8 cellular contexts compared by ENCODE assay signal in the genomic region with DNA sequence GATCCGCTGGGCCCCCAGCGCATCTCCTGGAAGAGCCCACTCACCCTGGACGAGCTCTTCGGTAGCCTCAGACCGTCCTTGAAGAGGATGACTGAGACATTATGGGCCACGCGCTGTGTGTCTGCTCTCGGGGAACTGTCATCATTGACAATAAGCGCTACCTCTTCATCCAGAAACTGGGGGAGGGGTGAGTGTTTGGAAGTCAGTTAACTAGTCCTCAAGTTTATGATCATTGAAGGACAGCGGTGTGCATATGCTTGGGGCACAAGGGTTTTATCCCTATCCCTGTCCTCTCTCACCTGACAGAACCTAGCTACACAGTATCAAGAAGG. TPM values are rescaled to one million over a fixed set of nuclear protein-coding genes. Genes with fewer than 3 reads are reported as not detected.
DNase-seq lines count a peak whose midpoint lies in the region; ATAC-seq, FAIRE-seq and TF ChIP-seq lines count a peak whose summit lies in the region.

No MANE protein-coding gene starts in this region.

- no peaks in the 10 kb centered on the region for H3K9me3 Mint-ChIP-seq in Calu3 (ENCODE audit: low read depth, unreplicated experiment)

- peak overlapping the region; percentile 93 for H3K4me2 ChIP-seq in OCI-LY7 (ENCODE audit: low read length)
- peak overlapping the region; percentile 86 for H3K4me2 ChIP-seq in endothelial cell of umbilical vein (ENCODE audit: insufficient read depth, low read length)

- H3K36me3 ChIP-seq in OCI-LY7 (ENCODE audit: insufficient read depth, low read length) = peaks cover 38% of the 10 kb centered on the region
- peaks cover 2% of the 10 kb centered on the region in 2 experiments for H3K36me3 ChIP-seq in endothelial cell of umbilical vein (ENCODE audit: control insufficient read depth in 2 of 2, extremely low read depth in 1 of 2, insufficient read depth in 2 of 2, low read length in 2 of 2)

- POLR2A ChIA-PET in OCI-LY7 (lab: Charles Lee) = interaction anchor here (0.5 to 2.7 kb wide), 11 partner anchors 8 to 142 kb away, joined by 3 to 28 read pairs (median 4); a partner anchor contains a TSS
- POLR2A ChIA-PET in endothelial cell of umbilical vein (lab: Charles Lee) = no interaction called here

- dilution Hi-C loops in endothelial cell of umbilical vein (cut with MboI; ENCODE audit: extremely low pct_ligation_motif_present, low sequenced_read_pairs) = no loop called here

- H3K9me1 ChIP-seq in endothelial cell of umbilical vein (replicated peaks; ENCODE audit: control insufficient read depth, extremely low read depth, insufficient read depth, low read length) = no peaks in the 10 kb centered on the region

- H3K27ac Mint-ChIP-seq in Calu3 (ENCODE audit: unreplicated experiment) = peak overlapping the region; percentile 79

- no peaks in the 10 kb centered on the region for H3K9me2 ChIP-seq in OCI-LY7 (ENCODE audit: insufficient read depth, low read length)

- H4K20me1 ChIP-seq in OCI-LY7 (ENCODE audit: insufficient read depth, low read length) = no peaks in the 10 kb centered on the region
- H4K20me1 ChIP-seq in endothelial cell of umbilical vein (replicated peaks; ENCODE audit: control insufficient read depth, extremely low read depth, insufficient read depth, low read length) = no peaks in the 10 kb centered on the region

- peak overlapping the region; percentile 97 for H3K9ac ChIP-seq in endothelial cell of umbilical vein (replicated peaks; ENCODE audit: extremely low read depth, insufficient read depth, low read length)

- TF ChIP-seq CTCF in Calu3 (IDR thresholded peaks at IDR 0.05; ENCODE audit: unreplicated experiment) = no peak
- no peak for TF ChIP-seq CTCF in OCI-LY7 (conservative IDR thresholded peaks at IDR 0.05; ENCODE audit: low read length)
- TF ChIP-seq CTCF in endothelial cell of umbilical vein (IDR thresholded peaks at IDR 0.05; ENCODE audit: extremely low read depth in 1 of 2, insufficient read depth in 1 of 2, low read depth in 1 of 2, low read length in 2 of 2) = no peak
- no peak for TF ChIP-seq CTCF in omental fat pad (IDR thresholded peaks at IDR 0.05)

- H3K27me3 ChIP-seq in endothelial cell of umbilical vein (ENCODE audit: control insufficient read depth in 2 of 2, insufficient read depth in 2 of 2, low read length in 2 of 2) = no peaks in the 10 kb centered on the region

- CTCF ChIA-PET in Calu3 (lab: Charles Lee) = interaction anchor here (1.0 to 1.7 kb wide), 5 partner anchors 8 to 49 kb away, joined by 3 to 6 read pairs (median 3); a partner anchor contains a TSS
- CTCF ChIA-PET in OCI-LY7 (lab: Charles Lee; ENCODE audit: unreplicated experiment) = interaction anchor here (0.5 to 1.0 kb wide), 2 partner anchors 71 to 243 kb away, joined by 3 to 10 read pairs; no protein-coding TSS in a partner anchor
- CTCF ChIA-PET in endothelial cell of umbilical vein (lab: Charles Lee) = interaction anchor here (1.0 to 2.1 kb wide), 4 partner anchors 34 to 74 kb away, joined by 3 to 12 read pairs (median 4); no protein-coding TSS in a partner anchor

- H3K9me3 ChIP-seq in OCI-LY7 (ENCODE audit: low read length) = no peaks in the 10 kb centered on the region
- H3K9me3 ChIP-seq in endothelial cell of umbilical vein (replicated peaks; ENCODE audit: control insufficient read depth, insufficient read depth, low read length) = no peaks in the 10 kb centered on the region

- ATAC-seq in omental fat pad (ENCODE audit: low FRiP score) (peak; percentile 1), HG03025 (IDR thresholded peaks at IDR 0.05; ENCODE audit: low FRiP score, unreplicated experiment) (no peak)

- FAIRE-seq in endothelial cell of umbilical vein (lab: Jason Lieb, UNC) (no peak), urothelium cell line (lab: Jason Lieb, UNC) (no peak)

- H3K27ac ChIP-seq in OCI-LY7 (ENCODE audit: low read depth, low read length, poor library complexity, severe bottlenecking) (peak overlapping the region; percentile 96), endothelial cell of umbilical vein (ENCODE audit: insufficient read depth, low read depth, low read length) (peak overlapping the region; percentile 92)

- H3K79me2 ChIP-seq in OCI-LY7 (ENCODE audit: insufficient read depth, low read depth, low read length) = peaks cover 31% of the 10 kb centered on the region; the same call in 1 of the 2 replicates
- peaks cover 15% of the 10 kb centered on the region for H3K79me2 ChIP-seq in endothelial cell of umbilical vein (ENCODE audit: control insufficient read depth, insufficient read depth, low read length)

- H3K36me3 Mint-ChIP-seq in Calu3 (ENCODE audit: insufficient read depth, unreplicated experiment) = peaks cover 44% of the 10 kb centered on the region

- H3K4me3 ChIP-seq in OCI-LY7 (ENCODE audit: low read depth, low read length, poor library complexity, severe bottlenecking) = peak overlapping the region; percentile 84
- peak overlapping the region; percentile 67 to 80 (median 67) for H3K4me3 ChIP-seq in endothelial cell of umbilical vein (replicated peaks in 1 of 3; ENCODE audit: insufficient read depth in 1 of 3, low read depth in 1 of 3, low read length in 3 of 3)

- no peak for TF ChIP-seq POLR2A in endothelial cell of umbilical vein (IDR thresholded peaks at IDR 0.05; ENCODE audit: low read depth, low read length)

- BruUV-seq in Calu3 (replicated peaks; lab: Mats Ljungman, UMichigan) (no TSS peak), OCI-LY7 (replicated peaks; lab: Mats Ljungman, UMichigan) (no TSS peak), endothelial cell of umbilical vein (replicated peaks; lab: Mats Ljungman, UMichigan) (no TSS peak)

- H3K4me1 Mint-ChIP-seq in Calu3 (ENCODE audit: low read depth, unreplicated experiment) = peaks cover 30% of the 10 kb centered on the region

- peaks cover 59% of the 10 kb centered on the region for H3K4me1 ChIP-seq in OCI-LY7 (ENCODE audit: insufficient read depth, low read length, poor library complexity, severe bottlenecking)
- peaks cover 31% of the 10 kb centered on the region for H3K4me1 ChIP-seq in endothelial cell of umbilical vein (ENCODE audit: control insufficient read depth, extremely low read depth, insufficient read depth, low read length)

- H2AFZ ChIP-seq in OCI-LY7 (ENCODE audit: low read length) (no peak overlapping the region), endothelial cell of umbilical vein (ENCODE audit: low read depth, low read length) (no peak overlapping the region)

- H3K27me3 Mint-ChIP-seq in Calu3 (ENCODE audit: unreplicated experiment) = no peaks in the 10 kb centered on the region

- no peak for DNase-seq in Calu3
- no peak for DNase-seq in OCI-LY7 (ENCODE audit: low spot score)
- no peak for DNase-seq in endothelial cell of umbilical vein (ENCODE audit: low read depth, low spot score)
- no peak for DNase-seq in omental fat pad (ENCODE audit: low spot score)
- no peak for DNase-seq in urothelium cell line (ENCODE audit: low spot score)
- no peak for DNase-seq in ureter (ENCODE audit: low spot score)
- DNase-seq in NCI-H526 treated with DMSO at 0.1 percent for 48 hours (lab: John Stamatoyannopoulos, UW) = no peak

- intact Hi-C loops in Calu3 (cut with micrococcal nuclease; ENCODE audit: unreplicated experiment) = no loop called here
- intact Hi-C loops in OCI-LY7 (cut with micrococcal nuclease; ENCODE audit: unreplicated experiment) = loop anchor here (1.0 kb wide), 1 partner anchor 39 kb away; no protein-coding TSS in a partner anchor
- intact Hi-C loops in endothelial cell of umbilical vein (cut with micrococcal nuclease) = loop anchor here (1.0 to 2.0 kb wide), 7 partner anchors 17 to 86 kb away; a partner anchor contains a TSS

- H3K4me3 Mint-ChIP-seq in Calu3 (ENCODE audit: low read depth, unreplicated experiment) = peak overlapping the region; percentile 79

RNA-seq across cellular contexts. Expression of a gene that starts 0.6 kb away (rescaled TPM):
- total RNA-seq in Calu3 (2022) (26.7 and 27.0 TPM in 2 replicates), OCI-LY7 (2022) (39.5 and 42.8 TPM in 2 replicates), endothelial cell of umbilical vein (18.8 and 21.1 TPM in 2 replicates), omental fat pad (10 to 100 TPM in 3 of 4 donors, 1 to 10 TPM in 1; 9.8 to 18.9 (median 12.5) TPM), ureter (32.9 TPM)
- 19.6 and 23.4 TPM in 2 replicates for total RNA-seq in OCI-LY7 (2014; rRNA removed; shearing (Covaris generic))
- polyA plus RNA-seq in endothelial cell of umbilical vein = 61.3 and 63.2 TPM in 2 replicates
- polyA plus RNA-seq in endothelial cell of umbilical vein (2011; cell fraction: cytosol; rRNA removed) = 40.9 and 45.9 TPM in 2 replicates
- polyA plus RNA-seq in endothelial cell of umbilical vein (2011; cell fraction: nucleus; rRNA removed) = 40.4 and 43.8 TPM in 2 replicates
- polyA plus RNA-seq in endothelial cell of umbilical vein (2012) = 21.1 and 32.4 TPM in 2 replicates
- 37.4 and 43.2 TPM in 2 replicates for polyA minus RNA-seq in endothelial cell of umbilical vein
- 13.6 TPM for polyA minus RNA-seq in endothelial cell of umbilical vein (2011; cell fraction: cytosol; rRNA and poly(A)+ RNA removed)
- polyA minus RNA-seq in endothelial cell of umbilical vein (2011; cell fraction: nucleus; rRNA and poly(A)+ RNA removed) = 27.8 and 28.3 TPM in 2 replicates

RNA-seq across cellular contexts. Expression of a gene that starts 0.6 kb away (rescaled TPM):
- total RNA-seq in Calu3 (2022) (7.6 and 12.1 TPM in 2 replicates), OCI-LY7 (2022) (6.4 and 6.9 TPM in 2 replicates), endothelial cell of umbilical vein (9.2 and 9.5 TPM in 2 replicates), omental fat pad (10 to 100 TPM in 3 of 4 donors, 1 to 10 TPM in 1; 9.0 to 21.9 (median 12.3) TPM), ureter (9.9 TPM)
- total RNA-seq in OCI-LY7 (2014; rRNA removed; shearing (Covaris generic)) = 2.7 and 8.6 TPM in 2 replicates
- 11.9 and 13.6 TPM in 2 replicates for polyA plus RNA-seq in endothelial cell of umbilical vein
- polyA plus RNA-seq in endothelial cell of umbilical vein (2011; cell fraction: cytosol; rRNA removed) = 9.2 and 10.7 TPM in 2 replicates
- 15.2 and 18.4 TPM in 2 replicates for polyA plus RNA-seq in endothelial cell of umbilical vein (2011; cell fraction: nucleus; rRNA removed)
- 9.4 and 17.0 TPM in 2 replicates for polyA plus RNA-seq in endothelial cell of umbilical vein (2012)
- 17.0 and 21.3 TPM in 2 replicates for polyA minus RNA-seq in endothelial cell of umbilical vein
- polyA minus RNA-seq in endothelial cell of umbilical vein (2011; cell fraction: cytosol; rRNA and poly(A)+ RNA removed) = 3.9 TPM
- polyA minus RNA-seq in endothelial cell of umbilical vein (2011; cell fraction: nucleus; rRNA and poly(A)+ RNA removed) = 6.2 and 7.7 TPM in 2 replicates

RNA-seq across cellular contexts. Expression of a gene that starts 7.2 kb away (rescaled TPM):
- not detected in 2 replicates for total RNA-seq in Calu3 (2022)
- not detected in 2 replicates for total RNA-seq in OCI-LY7 (2014; rRNA removed; shearing (Covaris generic))
- 0.28 TPM in 1 of 2 replicates, not detected in the other for total RNA-seq in OCI-LY7 (2022)
- not detected in 2 replicates for total RNA-seq in endothelial cell of umbilical vein
- polyA plus RNA-seq in endothelial cell of umbilical vein = not detected in 2 replicates
- polyA plus RNA-seq in endothelial cell of umbilical vein (2011; cell fraction: cytosol; rRNA removed) = not detected in 2 replicates
- polyA plus RNA-seq in endothelial cell of umbilical vein (2011; cell fraction: nucleus; rRNA removed) = not detected in 2 replicates
- polyA plus RNA-seq in endothelial cell of umbilical vein (2012) = not detected in 2 replicates
- not detected in 2 replicates for polyA minus RNA-seq in endothelial cell of umbilical vein
- polyA minus RNA-seq in endothelial cell of umbilical vein (2011; cell fraction: cytosol; rRNA and poly(A)+ RNA removed) = not detected
- not detected in 2 replicates for polyA minus RNA-seq in endothelial cell of umbilical vein (2011; cell fraction: nucleus; rRNA and poly(A)+ RNA removed)
- not detected for total RNA-seq in omental fat pad
- not detected for total RNA-seq in ureter

RNA-seq across cellular contexts. Expression of a gene that starts 7.9 kb away (rescaled TPM):
- total RNA-seq in Calu3 (2022) = 68.8 and 97.9 TPM in 2 replicates
- 62.8 and 96.0 TPM in 2 replicates for total RNA-seq in OCI-LY7 (2014; rRNA removed; shearing (Covaris generic))
- total RNA-seq in OCI-LY7 (2022) = 181 and 186 TPM in 2 replicates
- total RNA-seq in endothelial cell of umbilical vein = 10.7 and 16.5 TPM in 2 replicates
- polyA plus RNA-seq in endothelial cell of umbilical vein = 24.8 and 29.4 TPM in 2 replicates
- polyA plus RNA-seq in endothelial cell of umbilical vein (2011; cell fraction: cytosol; rRNA removed) = 15.2 and 17.9 TPM in 2 replicates
- polyA plus RNA-seq in endothelial cell of umbilical vein (2011; cell fraction: nucleus; rRNA removed) = 20.2 and 22.9 TPM in 2 replicates
- 6.8 and 13.8 TPM in 2 replicates for polyA plus RNA-seq in endothelial cell of umbilical vein (2012)
- polyA minus RNA-seq in endothelial cell of umbilical vein = 10.0 and 10.5 TPM in 2 replicates
- polyA minus RNA-seq in endothelial cell of umbilical vein (2011; cell fraction: cytosol; rRNA and poly(A)+ RNA removed) = 31.2 TPM
- 1.6 and 3.9 TPM in 2 replicates for polyA minus RNA-seq in endothelial cell of umbilical vein (2011; cell fraction: nucleus; rRNA and poly(A)+ RNA removed)
- total RNA-seq in omental fat pad = 10 to 100 TPM; 26.9 to 74.0 (median 50.3) TPM
- total RNA-seq in ureter = 85.1 TPM

RNA-seq across cellular contexts. Expression of a gene that starts 16.3 kb away (rescaled TPM):
- total RNA-seq in Calu3 (2022) (44.1 and 56.6 TPM in 2 replicates), OCI-LY7 (2022) (73.2 and 82.4 TPM in 2 replicates), endothelial cell of umbilical vein (34.0 and 36.2 TPM in 2 replicates), omental fat pad (10 to 100 TPM; 13.5 to 77.4 (median 22.7) TPM), ureter (73.1 TPM)
- 57.8 and 91.0 TPM in 2 replicates for total RNA-seq in OCI-LY7 (2014; rRNA removed; shearing (Covaris generic))
- polyA plus RNA-seq in endothelial cell of umbilical vein = 23.4 and 26.5 TPM in 2 replicates
- polyA plus RNA-seq in endothelial cell of umbilical vein (2011; cell fraction: cytosol; rRNA removed) = 9.5 and 11.3 TPM in 2 replicates
- polyA plus RNA-seq in endothelial cell of umbilical vein (2011; cell fraction: nucleus; rRNA removed) = 247 and 254 TPM in 2 replicates
- 17.9 and 20.6 TPM in 2 replicates for polyA plus RNA-seq in endothelial cell of umbilical vein (2012)
- 24.7 and 30.2 TPM in 2 replicates for polyA minus RNA-seq in endothelial cell of umbilical vein
- polyA minus RNA-seq in endothelial cell of umbilical vein (2011; cell fraction: cytosol; rRNA and poly(A)+ RNA removed) = 13.5 TPM
- polyA minus RNA-seq in endothelial cell of umbilical vein (2011; cell fraction: nucleus; rRNA and poly(A)+ RNA removed) = 51.8 and 63.3 TPM in 2 replicates
